ENCODE assay signal across 8 cellular contexts in genomic region chr9:136995772-136996308, GRCh38. TPM values are rescaled to one million over a fixed set of nuclear protein-coding genes. Genes with fewer than 3 reads are reported as not detected.
A peak's percentile ranks its signal among the peaks of the same experiment; 100 is the strongest.
DNase-seq lines count a peak whose midpoint lies in the region; ATAC-seq and TF ChIP-seq lines count a peak whose summit lies in the region.

No MANE protein-coding gene starts in this region.

- ATAC-seq in HG03354 (IDR thresholded peaks at IDR 0.05; ENCODE audit: poor library complexity, severe bottlenecking, unreplicated experiment) = no peak

- TF ChIP-seq CTCF in choroid plexus epithelial cell (conservative IDR thresholded peaks at IDR 0.05; ENCODE audit: low read depth, low read length) = no peak

- H3K36me3 ChIP-seq in skeletal muscle satellite cell (ENCODE audit: insufficient read depth, low read length) = no peaks in the 10 kb centered on the region

- H3K9me3 ChIP-seq in skeletal muscle satellite cell (replicated peaks; ENCODE audit: low read length) = no peaks in the 10 kb centered on the region

- DNase-seq in NCI-H345 (lab: John Stamatoyannopoulos, UW) (peak; percentile 31), NCI-H345 treated with DMSO at 0.1 percent for 48 hours (lab: John Stamatoyannopoulos, UW; ENCODE audit: unreplicated experiment) (no peak), NCI-H1092 (lab: John Stamatoyannopoulos, UW) (peak; percentile 23), choroid plexus epithelial cell (ENCODE audit: low read depth) (no peak), GM19240 (ENCODE audit: insufficient read length, low spot score) (no peak), SHP77 (lab: John Stamatoyannopoulos, UW) (no peak)

- H3K9ac ChIP-seq in skeletal muscle satellite cell (ENCODE audit: low read depth, low read length) = peak overlapping the region; percentile 52

- H3K27me3 ChIP-seq in skeletal muscle satellite cell (ENCODE audit: control insufficient read depth, insufficient read depth, low read length) = no peaks in the 10 kb centered on the region

- H3K4me3 ChIP-seq in choroid plexus epithelial cell (ENCODE audit: low read depth, low read length) (peak overlapping the region; percentile 8), skeletal muscle satellite cell (ENCODE audit: low read length) (peak overlapping the region; percentile 55)

- peak overlapping the region; percentile 80 for H3K4me2 ChIP-seq in skeletal muscle satellite cell (ENCODE audit: low read length)

- H3K4me1 ChIP-seq in skeletal muscle satellite cell (ENCODE audit: control insufficient read depth, insufficient read depth, low read length) = peaks cover 62% of the 10 kb centered on the region

RNA-seq across cellular contexts. Expression of gene CLIC3, which starts 0.5 kb away (rescaled TPM):
- total RNA-seq in skeletal muscle satellite cell (2012; rRNA removed) = 0.44 and 0.51 TPM in 2 replicates

RNA-seq across cellular contexts. Expression of gene PAXX, which starts 3.6 kb away (rescaled TPM):
- 16.0 and 18.1 TPM in 2 replicates for total RNA-seq in skeletal muscle satellite cell (2012; rRNA removed)

RNA-seq across cellular contexts. Expression of gene LCNL1, which starts 13.0 kb away (rescaled TPM):
- total RNA-seq in skeletal muscle satellite cell (2012; rRNA removed) = 0.51 and 0.66 TPM in 2 replicates

RNA-seq across cellular contexts. Expression of gene PTGDS, which starts 18.5 kb away (rescaled TPM):
- total RNA-seq in skeletal muscle satellite cell (2012; rRNA removed) = 4.8 and 63.1 TPM in 2 replicates

RNA-seq across cellular contexts. Expression of gene ABCA2, which starts 32.2 kb away (rescaled TPM):
- total RNA-seq in skeletal muscle satellite cell (2012; rRNA removed) = 12.7 and 20.3 TPM in 2 replicates

Comparison
In these comparisons a context has a peak if more than half of its experiments do, and no peak if none do; other contexts are left out.
1. DNase-seq: peak in NCI-H345 (single experiment) and NCI-H1092 (single experiment); none in NCI-H345 treated with DMSO at 0.1 percent for 48 hours (single experiment), choroid plexus epithelial cell (single experiment), GM19240 (single experiment) and SHP77 (0 of 2).